In the genomic region with DNA sequence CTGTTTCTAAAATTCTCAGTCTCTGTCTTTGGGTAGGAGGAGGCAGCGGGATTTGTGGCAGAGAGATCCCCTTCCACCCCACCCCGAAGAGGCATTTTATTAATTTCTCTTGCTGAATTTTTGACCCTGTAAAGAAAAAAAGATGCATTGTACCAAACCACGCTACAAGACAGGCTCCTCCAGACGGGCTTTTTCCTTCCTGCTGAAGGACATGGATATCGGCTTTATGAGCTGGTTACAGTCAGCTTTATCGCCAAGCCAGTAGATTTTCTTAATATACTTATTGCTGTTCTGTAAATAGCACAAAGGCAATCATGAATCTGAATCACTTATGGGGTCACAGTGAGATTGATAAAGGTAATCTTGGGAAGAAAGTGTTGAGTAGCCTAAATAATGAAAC, we compare ENCODE assay signal across 16 cellular contexts. TPM values are rescaled to one million over a fixed set of nuclear protein-coding genes. Genes with fewer than 3 reads are reported as not detected.
DNase-seq lines count a peak whose midpoint lies in the region; ATAC-seq and TF ChIP-seq lines count a peak whose summit lies in the region.
"Had no signal": no experiment of that assay in that cellular context is flagged by ENCODE, and none has a peak within 500 bp of the region (broad histone marks: within the 10 kb centered on the region; RNA-seq: fewer than 3 reads in every experiment).

No MANE protein-coding gene starts in this region.

- H3K9me3 ChIP-seq in right atrium auricular region (no peaks in the 10 kb centered on the region), sigmoid colon (no peaks in the 10 kb centered on the region), aorta (ENCODE audit: control insufficient read depth, low read length) (no peaks in the 10 kb centered on the region)
- H3K9me3 ChIP-seq: A549 had no signal

- TF ChIP-seq EP300 in sigmoid colon (IDR thresholded peaks at IDR 0.05) = no peak

- H3K36me3 ChIP-seq in right atrium auricular region (no peaks in the 10 kb centered on the region), sigmoid colon (no peaks in the 10 kb centered on the region), aorta (ENCODE audit: control insufficient read depth in 1 of 2, insufficient read depth in 2 of 2, low read length in 1 of 2) (no peaks in the 10 kb centered on the region)
- H3K36me3 ChIP-seq: cardiac muscle cell had no signal

- no peaks in the 10 kb centered on the region for H3K9me3 Mint-ChIP-seq in activated CD8-positive, alpha-beta T cell treated with anti-CD3 and anti-CD28 coated beads, Interleukin-2, amount 10 ng/mL, durations not matched to agents 7 days and 5 days (ENCODE audit: insufficient read depth)
- H3K9me3 Mint-ChIP-seq in stimulated activated effector memory CD8-positive, alpha-beta T cell treated with anti-CD3 and anti-CD28 coated beads, Interleukin-12 subunit alpha, Interleukin-12 subunit beta, amount 100 ng/mL, for 72 hours = no peaks in the 10 kb centered on the region
- H3K9me3 Mint-ChIP-seq: stimulated activated naive B cell treated with anti-CD40 and anti-IgM and Interleukin-4, amounts not matched to agents 10 μg/mL and 1 μg/mL and 100 μg/mL, for 72 hours had no signal

- no peak for ATAC-seq in Right ventricle myocardium superior (ENCODE audit: poor library complexity)
- ATAC-seq in aorta (ENCODE audit: low FRiP score) = no peak
- no peak for ATAC-seq in activated CD8-positive, alpha-beta T cell treated with anti-CD3 and anti-CD28 coated beads, Interleukin-2, amount 10 ng/mL, durations not matched to agents 7 days and 5 days
- ATAC-seq in HG03196 (IDR thresholded peaks at IDR 0.05; ENCODE audit: unreplicated experiment) = no peak
- no peak for ATAC-seq in stimulated activated effector memory CD8-positive, alpha-beta T cell treated with anti-CD3 and anti-CD28 coated beads, Interleukin-12 subunit alpha, Interleukin-12 subunit beta, amount 100 ng/mL, for 72 hours
- ATAC-seq: A549; esophagus mucosa; stimulated activated naive B cell treated with anti-CD40 and anti-IgM and Interleukin-4, amounts not matched to agents 10 μg/mL and 1 μg/mL and 100 μg/mL, for 72 hours had no signal

- H3K4me3 Mint-ChIP-seq in activated CD8-positive, alpha-beta T cell treated with anti-CD3 and anti-CD28 coated beads, Interleukin-2, amount 10 ng/mL, durations not matched to agents 7 days and 5 days = no peak overlapping the region
- H3K4me3 Mint-ChIP-seq in stimulated activated effector memory CD8-positive, alpha-beta T cell treated with anti-CD3 and anti-CD28 coated beads, Interleukin-12 subunit alpha, Interleukin-12 subunit beta, amount 100 ng/mL, for 72 hours = no peak overlapping the region
- H3K4me3 Mint-ChIP-seq: stimulated activated naive B cell treated with anti-CD40 and anti-IgM and Interleukin-4, amounts not matched to agents 10 μg/mL and 1 μg/mL and 100 μg/mL, for 72 hours had no signal

- H3K4me3 ChIP-seq in right atrium auricular region (peak overlapping the region in 1 of 2 donors; percentile 17), fibroblast of villous mesenchyme (ENCODE audit: low read depth, low read length) (peak overlapping the region; percentile 26), sigmoid colon (peak overlapping the region in 3 of 4 donors; percentile 20 to 36 (median 32)), aorta (ENCODE audit: low read length in 2 of 2) (no peak overlapping the region)
- H3K4me3 ChIP-seq: A549, cardiac muscle cell had no signal

- no peak overlapping the region for H3K27ac Mint-ChIP-seq in activated CD8-positive, alpha-beta T cell treated with anti-CD3 and anti-CD28 coated beads, Interleukin-2, amount 10 ng/mL, durations not matched to agents 7 days and 5 days
- H3K27ac Mint-ChIP-seq in stimulated activated effector memory CD8-positive, alpha-beta T cell treated with anti-CD3 and anti-CD28 coated beads, Interleukin-12 subunit alpha, Interleukin-12 subunit beta, amount 100 ng/mL, for 72 hours = no peak overlapping the region
- H3K27ac Mint-ChIP-seq: stimulated activated naive B cell treated with anti-CD40 and anti-IgM and Interleukin-4, amounts not matched to agents 10 μg/mL and 1 μg/mL and 100 μg/mL, for 72 hours had no signal

- TF ChIP-seq CTCF in right atrium auricular region (IDR thresholded peaks at IDR 0.05) (no peak), fibroblast of villous mesenchyme (IDR thresholded peaks at IDR 0.05; ENCODE audit: insufficient read depth, low read depth, low read length) (no peak), sigmoid colon (IDR thresholded peaks at IDR 0.05) (no peak)

- POLR2A ChIA-PET in activated CD8-positive, alpha-beta T cell treated with anti-CD3 and anti-CD28 coated beads, Interleukin-2, amount 10 ng/mL, durations not matched to agents 7 days and 5 days (lab: Charles Lee) = no interaction called here

- CTCF ChIA-PET in activated CD8-positive, alpha-beta T cell treated with anti-CD3 and anti-CD28 coated beads, Interleukin-2, amount 10 ng/mL, durations not matched to agents 7 days and 5 days (lab: Charles Lee) = interaction anchor here (0.8 kb wide), 1 partner anchor 13 kb away, joined by 3 read pairs; no protein-coding TSS in a partner anchor

- no peak for TF ChIP-seq POLR2A in sigmoid colon (IDR thresholded peaks at IDR 0.05)

- H3K4me1 ChIP-seq in right atrium auricular region (peaks cover 0 to 100% of the 10 kb centered on the region in 2 donors), sigmoid colon (peaks cover 0 to 95% (median 91%) of the 10 kb centered on the region in 4 donors), aorta (ENCODE audit: control insufficient read depth in 1 of 2, insufficient read depth in 2 of 2, low read length in 2 of 2) (peaks cover 0 to 5% of the 10 kb centered on the region in 2 donors)

- H3K27me3 ChIP-seq in right atrium auricular region = no peaks in the 10 kb centered on the region
- no peaks in the 10 kb centered on the region for H3K27me3 ChIP-seq in sigmoid colon
- H3K27me3 ChIP-seq in aorta (ENCODE audit: control insufficient read depth in 1 of 2, insufficient read depth in 2 of 2, low read length in 1 of 2) = no peaks in the 10 kb centered on the region
- H3K27me3 ChIP-seq: cardiac muscle cell had no signal

- WGBS in sigmoid colon, 2 donors = 79 to 89% methylated on average over 6 of the region's 6 CpGs
- 72 to 74% methylated on average over 6 of the region's 6 CpGs for WGBS in aorta, 2 donors

- peak overlapping the region; percentile 65 for H3K27ac ChIP-seq in right atrium auricular region
- peak overlapping the region; percentile 75 to 85 (median 81) for H3K27ac ChIP-seq in sigmoid colon
- H3K27ac ChIP-seq in aorta (ENCODE audit: low read depth in 1 of 2, low read length in 2 of 2) = peak overlapping the region; percentile 40 to 43
- H3K27ac ChIP-seq: cardiac muscle cell had no signal

- intact Hi-C loops in Right ventricle myocardium superior (cut with DNase I) (no loop called here), sigmoid colon (cut with DNase I) (no loop called here), aorta (cut with DNase I) (no loop called here)

- peaks cover 11% of the 10 kb centered on the region for H3K4me1 Mint-ChIP-seq in activated CD8-positive, alpha-beta T cell treated with anti-CD3 and anti-CD28 coated beads, Interleukin-2, amount 10 ng/mL, durations not matched to agents 7 days and 5 days (ENCODE audit: low read depth)
- peaks cover 41% of the 10 kb centered on the region for H3K4me1 Mint-ChIP-seq in stimulated activated effector memory CD8-positive, alpha-beta T cell treated with anti-CD3 and anti-CD28 coated beads, Interleukin-12 subunit alpha, Interleukin-12 subunit beta, amount 100 ng/mL, for 72 hours

- H3K27me3 Mint-ChIP-seq in activated CD8-positive, alpha-beta T cell treated with anti-CD3 and anti-CD28 coated beads, Interleukin-2, amount 10 ng/mL, durations not matched to agents 7 days and 5 days (ENCODE audit: low read depth) = no peaks in the 10 kb centered on the region
- H3K27me3 Mint-ChIP-seq: stimulated activated naive B cell treated with anti-CD40 and anti-IgM and Interleukin-4, amounts not matched to agents 10 μg/mL and 1 μg/mL and 100 μg/mL, for 72 hours had no signal

- DNase-seq in right atrium auricular region (ENCODE audit: low spot score) (no peak), Right ventricle myocardium superior (no peak), fibroblast of villous mesenchyme (ENCODE audit: low read depth) (no peak), sigmoid colon (no peak), aorta (no peak)
- DNase-seq in activated CD8-positive, alpha-beta T cell treated with anti-CD3 and anti-CD28 coated beads, Interleukin-2, amount 10 ng/mL, durations not matched to agents 7 days and 5 days = no peak
- DNase-seq in stimulated activated effector memory CD8-positive, alpha-beta T cell treated with anti-CD3 and anti-CD28 coated beads, Interleukin-12 subunit alpha, Interleukin-12 subunit beta, amount 100 ng/mL, for 72 hours (ENCODE audit: low spot score in 2 of 2) = no peak
- DNase-seq: COR-L47; Kasumi-1; NCI-H1930; stimulated activated CD4-positive, alpha-beta T cell treated with anti-CD3 and anti-CD28 coated beads, Interleukin-4, amount 100 ng/mL, for 4 hours; stimulated activated naive B cell treated with anti-CD40 and anti-IgM and Interleukin-4, amounts not matched to agents 10 μg/mL and 1 μg/mL and 100 μg/mL, for 72 hours had no signal

- H3K36me3 Mint-ChIP-seq in activated CD8-positive, alpha-beta T cell treated with anti-CD3 and anti-CD28 coated beads, Interleukin-2, amount 10 ng/mL, durations not matched to agents 7 days and 5 days (ENCODE audit: low read depth) = no peaks in the 10 kb centered on the region
- peaks cover 6% of the 10 kb centered on the region for H3K36me3 Mint-ChIP-seq in stimulated activated effector memory CD8-positive, alpha-beta T cell treated with anti-CD3 and anti-CD28 coated beads, Interleukin-12 subunit alpha, Interleukin-12 subunit beta, amount 100 ng/mL, for 72 hours

RNA-seq across cellular contexts. Expression of a gene that starts 24.5 kb away (rescaled TPM):
- total RNA-seq in right atrium auricular region (10 to 100 TPM; 62.0 to 81.6 TPM), Right ventricle myocardium superior (69.3 TPM), fibroblast of villous mesenchyme (70.5 and 120 TPM in 2 replicates), sigmoid colon (100 to 1,000 TPM in 1 of 4 donors, 10 to 100 TPM in 3; 84.7 to 110 (median 95.1) TPM), aorta (10 to 100 TPM; 73.4 to 79.4 TPM)
- polyA plus RNA-seq in sigmoid colon (10 to 100 TPM; 11.8 to 16.2 (median 14.8) TPM), aorta (10 to 100 TPM; 26.5 to 38.0 TPM)
- total RNA-seq in activated CD8-positive, alpha-beta T cell treated with anti-CD3 and anti-CD28 coated beads, Interleukin-2, amount 10 ng/mL, durations not matched to agents 7 days and 5 days = 10 to 100 TPM; 11.6 to 12.3 TPM

Comparison
In these comparisons a context has a peak if more than half of its experiments do, and no peak if none do; other contexts are left out.
1. H3K4me3 ChIP-seq: peak in fibroblast of villous mesenchyme (single experiment) and sigmoid colon (3 of 4); none in aorta (0 of 2).
2. Peak in every context shown above with its lines, with median percentiles within 50 percentile points of each other: H3K27ac ChIP-seq.